ENCODE assay signal across 29 cellular contexts in the genomic region with DNA sequence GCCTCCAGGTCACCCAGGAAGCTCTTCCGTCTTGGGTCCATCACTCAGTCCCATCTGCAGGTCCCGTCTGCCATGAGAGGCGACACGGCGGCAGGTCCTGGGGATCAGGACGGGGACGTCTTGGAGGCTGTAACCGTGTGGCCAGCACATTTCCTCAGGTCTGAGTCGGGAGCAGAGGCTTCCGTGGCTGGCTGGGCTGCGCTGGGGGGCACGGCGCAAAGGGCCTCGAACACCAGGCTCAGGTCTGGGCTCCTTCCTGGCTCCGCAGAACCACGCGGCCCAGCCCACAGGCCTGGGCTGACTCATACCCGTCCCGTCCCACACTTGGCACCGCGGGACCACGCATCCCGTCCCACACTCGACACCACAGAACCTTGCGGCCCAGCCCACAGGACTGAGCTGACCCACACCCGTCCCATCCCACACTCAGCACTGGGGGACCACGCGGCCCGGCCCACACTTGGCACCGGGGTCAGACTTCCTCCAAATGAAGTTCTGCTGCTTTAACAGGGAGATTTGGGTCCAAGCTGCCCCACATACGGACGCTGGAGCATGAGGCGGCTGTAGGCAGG. TPM values are rescaled to one million over a fixed set of nuclear protein-coding genes. Genes with fewer than 3 reads are reported as not detected.
A peak's percentile ranks its signal among the peaks of the same experiment; 100 is the strongest.
DNase-seq lines count a peak whose midpoint lies in the region; ATAC-seq, FAIRE-seq and TF ChIP-seq lines count a peak whose summit lies in the region.
"Had no signal": no experiment of that assay in that cellular context is flagged by ENCODE, and none has a peak within 500 bp of the region (broad histone marks: within the 10 kb centered on the region; RNA-seq: fewer than 3 reads in every experiment).

No MANE protein-coding gene starts in this region.

- no peak overlapping the region for H2AK5ac ChIP-seq in H1 (ENCODE audit: low read depth, low read length)

- H3K79me1 ChIP-seq in H1 (ENCODE audit: low read depth, low read length): peaks cover 2% of the 10 kb centered on the region; the same call in 1 of the 2 replicates

- no peak overlapping the region for H3K4ac ChIP-seq in H1 (replicated peaks; ENCODE audit: insufficient read length, low read depth, low read length)

- H3K9me3 ChIP-seq in H1 (ENCODE audit: insufficient read depth in 2 of 2, low read depth in 1 of 2, low read length in 1 of 2): no peaks in the 10 kb centered on the region
- H3K9me3 ChIP-seq: BE2C had no signal

- H2BK120ac ChIP-seq in H1 (replicated peaks; ENCODE audit: low read depth, low read length): no peak overlapping the region

- WGBS in H1 (ENCODE audit: extremely low coverage in 1 of 2, insufficient coverage in 1 of 2, insufficient read length in 1 of 2, insufficient replicate concordance in 2 of 2, low coverage in 1 of 2, low lambda C conversion rate in 2 of 2, missing lambda C conversion rate in 1 of 2), 2 experiments: 93% methylated on average over 30 of the region's 33 CpGs; no CpG with 5 or more reads in 1 of the 2 experiments

- TF ChIP-seq POLR2A in H1 (IDR thresholded peaks at IDR 0.05; ENCODE audit: control extremely low read depth in 1 of 2, low read depth in 2 of 2, low read length in 2 of 2): no peak

- FAIRE-seq in H1 (lab: Jason Lieb, UNC): no peak
- FAIRE-seq in frontal cortex (lab: Jason Lieb, UNC): no peak

- CTCF ChIA-PET in WTC11 (lab: Charles Lee): no interaction called here
- CTCF ChIA-PET in H1 (lab: Charles Lee; ENCODE audit: partially characterized antibody): interaction anchor here (0.6 to 2.0 kb wide), 4 partner anchors 12 to 356 kb away, joined by 3 to 4 read pairs (median 4); no protein-coding TSS in a partner anchor

- peaks cover 3% of the 10 kb centered on the region; the same call in 1 of the 2 replicates for H3K23me2 ChIP-seq in H1 (ENCODE audit: low read depth, low read length)

- H2AFZ ChIP-seq in H1 (ENCODE audit: low read length): no peak overlapping the region
- H2AFZ ChIP-seq: PC-9 had no signal

- H3K4me1 Mint-ChIP-seq in WTC11: peaks cover 10% of the 10 kb centered on the region
- H3K4me1 Mint-ChIP-seq in progenitor cell of endocrine pancreas (ENCODE audit: low read depth): no peaks in the 10 kb centered on the region

- H4K5ac ChIP-seq in H1 (ENCODE audit: insufficient read length, low read depth, low read length): no peak overlapping the region

- no peak overlapping the region for H2BK15ac ChIP-seq in H1 (ENCODE audit: low read length)

- H3K9ac ChIP-seq in H1 (replicated peaks in 1 of 4; ENCODE audit: extremely low read depth in 1 of 4, low read depth in 3 of 4, low read length in 3 of 4): no peak overlapping the region
- H3K9ac ChIP-seq: KMS-11 had no signal

- H3K27me3 Mint-ChIP-seq in WTC11 (ENCODE audit: low read depth) (no peaks in the 10 kb centered on the region), progenitor cell of endocrine pancreas (no peaks in the 10 kb centered on the region)

- no peak overlapping the region for H4K91ac ChIP-seq in H1 (replicated peaks; ENCODE audit: insufficient read length, low read length)

- H4K8ac ChIP-seq in H1 (ENCODE audit: extremely low read depth, insufficient read depth, low read length): no peak overlapping the region

- H3K27ac Mint-ChIP-seq in activated naive CD4-positive, alpha-beta T cell treated with anti-CD3 and anti-CD28 coated beads, Interleukin-2, amount 50 U/mL, for 72 hours: peak overlapping the region; percentile 65 to 76
- H3K27ac Mint-ChIP-seq in WTC11: no peak overlapping the region
- H3K27ac Mint-ChIP-seq in progenitor cell of endocrine pancreas: peak overlapping the region; percentile 21

- no peak overlapping the region for H2BK12ac ChIP-seq in H1 (ENCODE audit: low read depth, low read length)

- peaks cover 0 to 5% of the 10 kb centered on the region in 2 donors for H3K9me3 Mint-ChIP-seq in activated naive CD4-positive, alpha-beta T cell treated with anti-CD3 and anti-CD28 coated beads, Interleukin-2, amount 50 U/mL, for 72 hours
- H3K9me3 Mint-ChIP-seq in WTC11 (peaks cover 5% of the 10 kb centered on the region), progenitor cell of endocrine pancreas (ENCODE audit: low read depth) (peaks cover 4% of the 10 kb centered on the region)
- H3K9me3 Mint-ChIP-seq: CD8-positive, alpha-beta memory T cell had no signal

- POLR2A ChIA-PET in WTC11 (lab: Charles Lee) (no interaction called here), H1 (lab: Charles Lee; ENCODE audit: partially characterized antibody) (interaction anchor here (1.2 to 1.7 kb wide), 2 partner anchors 11 to 53 kb away, joined by 3 to 6 read pairs; no protein-coding TSS in a partner anchor)

- H3K4me3 Mint-ChIP-seq in WTC11 (no peak overlapping the region), progenitor cell of endocrine pancreas (ENCODE audit: low read depth) (no peak overlapping the region)
- H3K4me3 Mint-ChIP-seq: CD14-positive monocyte had no signal

- no peak for TF ChIP-seq EP300 in H1 (IDR thresholded peaks at IDR 0.05; ENCODE audit: borderline replicate concordance in 1 of 2, low read depth in 2 of 2, low read length in 2 of 2)

- H3K4me1 ChIP-seq in H1 (replicated peaks in 1 of 4; ENCODE audit: control insufficient read depth in 3 of 4, insufficient read depth in 4 of 4, low read length in 3 of 4): peaks cover 0 to 15% (median 7%) of the 10 kb centered on the region in 4 experiments; a peak in 5 of 7 replicates
- H3K4me1 ChIP-seq: BE2C had no signal

- peak overlapping the region; percentile 10; the same call in 1 of the 2 replicates for H2BK5ac ChIP-seq in H1 (ENCODE audit: low read depth, low read length)

- H3K4me2 ChIP-seq in H1 (ENCODE audit: insufficient read depth in 1 of 2, low read depth in 2 of 2, low read length in 2 of 2): no peak overlapping the region
- H3K4me2 ChIP-seq: KMS-11, PC-9 had no signal

- H3K18ac ChIP-seq in H1 (ENCODE audit: extremely low read depth, low read length): no peak overlapping the region

- H3K14ac ChIP-seq in H1 (ENCODE audit: insufficient read length): no peak overlapping the region

- H3K4me3 ChIP-seq in H1 (ENCODE audit: extremely low read depth in 1 of 4, insufficient read depth in 2 of 4, low read depth in 3 of 4, low read length in 4 of 4): no peak overlapping the region
- H3K4me3 ChIP-seq: PC-9 had no signal

- peaks cover 0 to 11% (median 1%) of the 10 kb centered on the region in 4 experiments; a peak in 2 of 8 replicates for H3K36me3 ChIP-seq in H1 (ENCODE audit: control insufficient read depth in 2 of 4, insufficient read depth in 4 of 4, low read length in 3 of 4)

- TF ChIP-seq CTCF in WTC11 (IDR thresholded peaks at IDR 0.05) (no peak), H1 (IDR thresholded peaks at IDR 0.05; ENCODE audit: control extremely low read depth in 1 of 3, insufficient read depth in 1 of 3, low read depth in 1 of 3, low read length in 3 of 3) (no peak), progenitor cell of endocrine pancreas (IDR thresholded peaks at IDR 0.05; ENCODE audit: unreplicated experiment) (no peak)

- no peaks in the 10 kb centered on the region for H3K27me3 ChIP-seq in H1 (replicated peaks in 1 of 4; ENCODE audit: control insufficient read depth in 3 of 4, extremely low read depth in 1 of 4, insufficient read depth in 3 of 4, low read length in 3 of 4)
- H3K27me3 ChIP-seq: BE2C had no signal

- TF ChIP-seq RAD21 in H1 (IDR thresholded peaks at IDR 0.05 in 1 of 2, conservative IDR thresholded peaks at IDR 0.05 in 1 of 2; ENCODE audit: low read depth in 2 of 2, low read length in 2 of 2): no peak

- H2BK20ac ChIP-seq in H1 (ENCODE audit: low read length): no peak overlapping the region

- peaks cover 0 to 4% of the 10 kb centered on the region in 2 experiments for H4K20me1 ChIP-seq in H1 (replicated peaks in 1 of 2; ENCODE audit: control insufficient read depth in 1 of 2, insufficient read depth in 2 of 2, low read length in 2 of 2)

- no peak overlapping the region for H3K23ac ChIP-seq in H1 (ENCODE audit: insufficient read length)

- H3K56ac ChIP-seq in H1 (replicated peaks; ENCODE audit: insufficient read length, low read depth, low read length): no peak overlapping the region

- ATAC-seq in activated naive CD4-positive, alpha-beta T cell treated with anti-CD3 and anti-CD28 coated beads, Interleukin-2, amount 50 U/mL, for 72 hours: no peak
- ATAC-seq in WTC11 (no peak), HG03442 (IDR thresholded peaks at IDR 0.05; ENCODE audit: unreplicated experiment) (no peak)
- ATAC-seq: HCT116 had no signal

- DNase-seq in activated naive CD4-positive, alpha-beta T cell treated with anti-CD3 and anti-CD28 coated beads, Interleukin-2, amount 50 U/mL, for 72 hours (ENCODE audit: low spot score in 2 of 2): no peak
- DNase-seq in activated naive CD4-positive, alpha-beta T cell treated with Interleukin-2 at 50 U/mL for 16 hours: no peak
- peak; percentile 9 for DNase-seq in WTC11 (ENCODE audit: low spot score)
- DNase-seq in H1 (ENCODE audit: low read depth in 1 of 2, low spot score in 2 of 2): no peak
- no peak for DNase-seq in progenitor cell of endocrine pancreas (ENCODE audit: low spot score, unreplicated experiment)
- no peak for DNase-seq in COLO829 (ENCODE audit: low spot score)
- no peak for DNase-seq in frontal cortex (ENCODE audit: low spot score in 2 of 2)
- DNase-seq: 8988T; ACHN; BE2C; CD8-positive, alpha-beta memory T cell; DMS153; DND-41; IMR-90; NCI-H1048; NCI-H1417; NCI-H1694; NCI-H2029 treated with DMSO at 0.1 percent for 48 hours; NCI-H446 treated with DMSO at 0.1 percent for 48 hours; NCI-H526; NCI-H82; NK-92 treated with Interleukin-12 subunit alpha and Interleukin-12 subunit beta, amount 100 ng/mL, for 24 hours; PC-9; Right ventricle myocardium superior; RPMI8226 had no signal

- no peak overlapping the region for H3K27ac ChIP-seq in H1 (ENCODE audit: low read depth, low read length)
- H3K27ac ChIP-seq: KMS-11, PC-9 had no signal

- H3K79me2 ChIP-seq in H1 (ENCODE audit: control insufficient read depth in 1 of 2, insufficient read depth in 2 of 2, low read length in 2 of 2): no peaks in the 10 kb centered on the region

- peaks cover 23 to 37% of the 10 kb centered on the region in 2 donors for H3K36me3 Mint-ChIP-seq in activated naive CD4-positive, alpha-beta T cell treated with anti-CD3 and anti-CD28 coated beads, Interleukin-2, amount 50 U/mL, for 72 hours
- H3K36me3 Mint-ChIP-seq in WTC11: peaks cover 27% of the 10 kb centered on the region
- peaks cover 19% of the 10 kb centered on the region for H3K36me3 Mint-ChIP-seq in progenitor cell of endocrine pancreas (ENCODE audit: insufficient read depth)

RNA-seq across cellular contexts. Expression of a gene that starts 30.2 kb away (rescaled TPM):
- total RNA-seq in activated naive CD4-positive, alpha-beta T cell treated with anti-CD3 and anti-CD28 coated beads, Interleukin-2, amount 50 U/mL, for 72 hours: 100 to 1,000 TPM; 113 to 144 TPM
- total RNA-seq in WTC11 (2021): 40.7 to 57.3 TPM (median 48.0 TPM) in 3 replicates
- total RNA-seq in H1 (2021; fragmentation: NEBNext Ultra II Directional; extraction: Animal tissue kit (Norgen Biotek cat#: 25700)): 31.4 and 37.4 TPM in 2 replicates
- 12.2 and 21.3 TPM in 2 replicates for polyA plus RNA-seq in H1 (2011; rRNA removed)
- polyA plus RNA-seq in H1 (2011; cell fraction: cytosol; rRNA removed): 12.8 TPM
- polyA plus RNA-seq in H1 (2011; cell fraction: nucleus; rRNA removed): 67.3 TPM
- polyA plus RNA-seq in H1 (2012, experiment 1 of 2): 21.4 to 33.6 TPM (median 24.5 TPM) in 4 replicates
- 13.6 TPM for polyA plus RNA-seq in H1 (2012, experiment 2 of 2)
- polyA plus RNA-seq in H1 (2013, experiment 1 of 2): 16.0 TPM
- polyA plus RNA-seq in H1 (2013, experiment 2 of 2): 14.4 TPM
- 10.0 and 10.6 TPM in 2 replicates for polyA minus RNA-seq in H1 (2011; rRNA and poly(A)+ RNA removed)
- 23.1 TPM for polyA minus RNA-seq in H1 (2011; cell fraction: cytosol; rRNA and poly(A)+ RNA removed)
- polyA minus RNA-seq in H1 (2011; cell fraction: nucleus; rRNA and poly(A)+ RNA removed): 23.4 TPM
- total RNA-seq in progenitor cell of endocrine pancreas: 40.9 and 43.2 TPM in 2 replicates
- 4.1 TPM for total RNA-seq in frontal cortex

RNA-seq across cellular contexts. Expression of a gene that starts 40.1 kb away (rescaled TPM):
- 100 to 1,000 TPM; 154 to 316 TPM for total RNA-seq in activated naive CD4-positive, alpha-beta T cell treated with anti-CD3 and anti-CD28 coated beads, Interleukin-2, amount 50 U/mL, for 72 hours
- total RNA-seq in WTC11 (2021) (363 to 377 TPM (median 368 TPM) in 3 replicates), progenitor cell of endocrine pancreas (231 and 236 TPM in 2 replicates), frontal cortex (150 TPM)
- total RNA-seq in H1 (2021; fragmentation: NEBNext Ultra II Directional; extraction: Animal tissue kit (Norgen Biotek cat#: 25700)): 342 and 355 TPM in 2 replicates
- polyA plus RNA-seq in H1 (2011; rRNA removed): 693 and 947 TPM in 2 replicates
- polyA plus RNA-seq in H1 (2011; cell fraction: cytosol; rRNA removed): 779 TPM
- 730 TPM for polyA plus RNA-seq in H1 (2011; cell fraction: nucleus; rRNA removed)
- polyA plus RNA-seq in H1 (2012, experiment 1 of 2): 475 to 711 TPM (median 640 TPM) in 4 replicates
- polyA plus RNA-seq in H1 (2012, experiment 2 of 2): 958 TPM
- polyA plus RNA-seq in H1 (2013, experiment 1 of 2): 575 TPM
- 562 TPM for polyA plus RNA-seq in H1 (2013, experiment 2 of 2)
- polyA minus RNA-seq in H1 (2011; rRNA and poly(A)+ RNA removed): 186 and 191 TPM in 2 replicates
- 297 TPM for polyA minus RNA-seq in H1 (2011; cell fraction: cytosol; rRNA and poly(A)+ RNA removed)
- polyA minus RNA-seq in H1 (2011; cell fraction: nucleus; rRNA and poly(A)+ RNA removed): 155 TPM

RNA-seq across cellular contexts. Expression of a gene that starts 48.7 kb away (rescaled TPM):
- 100 to 1,000 TPM; 248 to 259 TPM for total RNA-seq in activated naive CD4-positive, alpha-beta T cell treated with anti-CD3 and anti-CD28 coated beads, Interleukin-2, amount 50 U/mL, for 72 hours
- total RNA-seq in WTC11 (2021) (275 to 291 TPM (median 287 TPM) in 3 replicates), progenitor cell of endocrine pancreas (161 TPM in 2 replicates), frontal cortex (35.5 TPM)
- total RNA-seq in H1 (2021; fragmentation: NEBNext Ultra II Directional; extraction: Animal tissue kit (Norgen Biotek cat#: 25700)): 274 and 281 TPM in 2 replicates
- 381 and 483 TPM in 2 replicates for polyA plus RNA-seq in H1 (2011; rRNA removed)
- 378 TPM for polyA plus RNA-seq in H1 (2011; cell fraction: cytosol; rRNA removed)
- polyA plus RNA-seq in H1 (2011; cell fraction: nucleus; rRNA removed): 283 TPM
- 286 to 416 TPM (median 379 TPM) in 4 replicates for polyA plus RNA-seq in H1 (2012, experiment 1 of 2)
- polyA plus RNA-seq in H1 (2012, experiment 2 of 2): 296 TPM
- polyA plus RNA-seq in H1 (2013, experiment 1 of 2): 195 TPM
- 204 TPM for polyA plus RNA-seq in H1 (2013, experiment 2 of 2)
- polyA minus RNA-seq in H1 (2011; rRNA and poly(A)+ RNA removed): 110 and 140 TPM in 2 replicates
- 128 TPM for polyA minus RNA-seq in H1 (2011; cell fraction: cytosol; rRNA and poly(A)+ RNA removed)
- polyA minus RNA-seq in H1 (2011; cell fraction: nucleus; rRNA and poly(A)+ RNA removed): 125 TPM
